Comparison of ENCODE assay signal across 22 cellular contexts in the genomic region with DNA sequence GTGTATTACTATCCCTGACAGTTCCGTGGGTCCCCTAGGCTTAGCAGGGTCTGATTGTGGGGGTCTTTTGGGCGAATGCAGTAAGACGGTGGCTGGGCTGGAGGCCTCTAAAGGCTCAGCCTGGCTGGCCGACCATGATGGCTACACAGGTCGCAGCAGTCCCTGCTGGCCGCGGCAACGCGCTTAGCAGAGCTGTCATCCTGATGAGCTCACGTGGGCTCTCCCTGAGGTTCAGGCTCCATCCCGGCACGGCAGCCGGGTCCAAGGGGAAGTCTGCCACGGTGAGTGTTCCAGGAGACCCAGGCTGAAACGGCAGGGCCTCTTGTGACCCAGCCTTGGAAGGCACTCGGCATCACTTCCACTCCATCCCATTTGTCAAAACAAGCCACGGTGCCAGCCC.
"Had no signal": no experiment of that assay in that cellular context is flagged by ENCODE, and none has a peak within 500 bp of the region (broad histone marks: within the 10 kb centered on the region; RNA-seq: fewer than 3 reads in every experiment).

No MANE protein-coding gene starts in this region.

- H3K27ac ChIP-seq: dorsolateral prefrontal cortex, epithelial cell of prostate, gastrocnemius medialis, parathyroid adenoma, prostate gland, stomach, thyroid gland had no signal

- H3K4me2 ChIP-seq: smooth muscle cell had no signal

- H3K36me3 ChIP-seq: gastrocnemius medialis, prostate gland, stomach, thyroid gland had no signal

- H3K9me3 ChIP-seq: gastrocnemius medialis, mucosa of descending colon, prostate gland, stomach, thyroid gland had no signal

- H3K27me3 ChIP-seq: dorsolateral prefrontal cortex, gastrocnemius medialis, stomach, thyroid gland had no signal

- H3K4me3 ChIP-seq: dorsolateral prefrontal cortex, gastrocnemius medialis, lung, mucosa of descending colon, prostate gland, smooth muscle cell, stomach, thyroid gland had no signal

- H2AFZ ChIP-seq: parathyroid adenoma had no signal

- H3K4me1 ChIP-seq: parathyroid adenoma, prostate gland had no signal

- H3K9ac ChIP-seq: parathyroid adenoma had no signal

- FAIRE-seq: colon had no signal

- DNase-seq: cerebellar nuclear complex; effector CD4-positive, alpha-beta T cell; foreskin fibroblast; gastrocnemius medialis; head of caudate nucleus; mucosa of descending colon; naive B cell; right cardiac atrium; stimulated activated CD4-positive, alpha-beta T cell treated with anti-CD3 and anti-CD28 coated beads, Interleukin-12 subunit alpha, Interleukin-12 subunit beta, amount 100 ng/mL, for 4 hours; stimulated activated CD4-positive, alpha-beta T cell treated with anti-CD3 and anti-CD28 coated beads, Interleukin-1b, Interleukin-23, amount 100 ng/mL, for 48 hours; stimulated activated CD4-positive, alpha-beta T cell treated with anti-CD3 and anti-CD28 coated beads, Interleukin-4, amount 100 ng/mL, for 1 hour; stimulated activated naive CD4-positive, alpha-beta T cell treated with Interleukin-2 at 50 U/mL for 16 hours; stomach; thyroid gland; trophoblast cell had no signal
